ENCODE assay signal across 8 cellular contexts in genomic region chrX:53684415-53685192, GRCh38. TPM values are rescaled to one million over a fixed set of nuclear protein-coding genes. Genes with fewer than 3 reads are reported as not detected.
DNase-seq lines count a peak whose midpoint lies in the region; ATAC-seq and TF ChIP-seq lines count a peak whose summit lies in the region.

No MANE protein-coding gene starts in this region.

- H2AFZ ChIP-seq in neural progenitor cell (replicated peaks): no peak overlapping the region

- peak overlapping the region; percentile 82 for H3K4me2 ChIP-seq in neural progenitor cell

- H3K36me3 ChIP-seq in duodenal mucosa (ENCODE audit: control insufficient read depth in 1 of 2, insufficient read depth in 2 of 2, low read length in 2 of 2) (peaks cover 4 to 8% of the 10 kb centered on the region in 2 donors), neural progenitor cell (no peaks in the 10 kb centered on the region)

- peak overlapping the region; percentile 95 for H3K4me3 Mint-ChIP-seq in neural progenitor cell

- peaks cover 27% of the 10 kb centered on the region for H4K20me1 ChIP-seq in neural progenitor cell (ENCODE audit: low read depth)

- ATAC-seq in GM18502 (IDR thresholded peaks at IDR 0.05; ENCODE audit: poor library complexity, unreplicated experiment): no peak

- DNase-seq in stimulated activated CD4-positive, alpha-beta T cell treated with anti-CD3 and anti-CD28 coated beads, Interleukin-1b, Interleukin-23, amount 100 ng/mL, for 24 hours (ENCODE audit: low read depth in 4 of 4, low spot score in 1 of 4): peak in 3 of 4 experiments; percentile 57 to 81 (median 76)
- DNase-seq in stimulated activated CD4-positive, alpha-beta T cell treated with anti-CD3 and anti-CD28 coated beads, Interleukin-4, amount 100 ng/mL, for 24 hours: no peak
- DNase-seq in NCI-H748 treated with DMSO at 0.1 percent for 48 hours (lab: John Stamatoyannopoulos, UW) (peak; percentile 100), neural progenitor cell (ENCODE audit: low spot score) (no peak), retina (no peak), posterior cingulate gyrus (no peak)

- peak overlapping the region; percentile 42 for H3K27ac ChIP-seq in duodenal mucosa (ENCODE audit: low read depth, low read length)
- H3K27ac ChIP-seq in neural progenitor cell: peak overlapping the region; percentile 16

- peaks cover 31% of the 10 kb centered on the region for H3F3A ChIP-seq in neural progenitor cell (ENCODE audit: low read depth)

- peaks cover 6% of the 10 kb centered on the region for H3K9me3 Mint-ChIP-seq in neural progenitor cell

- peaks cover 58% of the 10 kb centered on the region for H3K79me2 ChIP-seq in neural progenitor cell (ENCODE audit: low read depth)

- H3K27me3 Mint-ChIP-seq in neural progenitor cell (ENCODE audit: insufficient read depth, low read depth): peaks cover 5% of the 10 kb centered on the region

- H3K4me1 Mint-ChIP-seq in neural progenitor cell: peaks cover 9% of the 10 kb centered on the region

- H3K27me3 ChIP-seq in duodenal mucosa (ENCODE audit: control insufficient read depth in 1 of 2, insufficient read depth in 2 of 2, low read length in 2 of 2): no peaks in the 10 kb centered on the region
- no peaks in the 10 kb centered on the region for H3K27me3 ChIP-seq in neural progenitor cell

- peaks cover 9% of the 10 kb centered on the region for H3K36me3 Mint-ChIP-seq in neural progenitor cell

- H3K9ac ChIP-seq in duodenal mucosa (ENCODE audit: low read depth in 1 of 2, low read length in 2 of 2): peak overlapping the region; percentile 38 to 54
- peak overlapping the region; percentile 67 for H3K9ac ChIP-seq in neural progenitor cell

- H3K9me3 ChIP-seq in duodenal mucosa (ENCODE audit: control insufficient read depth in 1 of 2, low read length in 2 of 2) (no peaks in the 10 kb centered on the region), neural progenitor cell (ENCODE audit: low read depth) (no peaks in the 10 kb centered on the region)

- intact Hi-C loops in posterior cingulate gyrus (cut with DNase I): loop anchor here (10.0 kb wide), 3 partner anchors 150 to 1310 kb away; partner anchors contain the start of genes PFKFB1 and PHF8

- H3K4me3 ChIP-seq in duodenal mucosa (ENCODE audit: low read depth in 1 of 2, low read length in 2 of 2): peak overlapping the region; percentile 83 to 89
- H3K4me3 ChIP-seq in neural progenitor cell: peak overlapping the region; percentile 76

- no peak for TF ChIP-seq CTCF in neural progenitor cell (IDR thresholded peaks at IDR 0.05)

- peak overlapping the region; percentile 72 for H3K27ac Mint-ChIP-seq in neural progenitor cell

- H3K4me1 ChIP-seq in duodenal mucosa (ENCODE audit: control insufficient read depth in 1 of 2, insufficient read depth in 2 of 2, low read length in 2 of 2) (peaks cover 4 to 9% of the 10 kb centered on the region in 2 donors), neural progenitor cell (no peaks in the 10 kb centered on the region)

RNA-seq across cellular contexts. Expression of gene HUWE1, which starts 1.9 kb away (rescaled TPM):
- total RNA-seq in neural progenitor cell (ENCODE audit: low replicate concordance): 149 and 154 TPM in 2 replicates

Comparison
In these comparisons a context has a peak if more than half of its experiments do, and no peak if none do; other contexts are left out.
1. DNase-seq: peak in stimulated activated CD4-positive, alpha-beta T cell treated with anti-CD3 and anti-CD28 coated beads, Interleukin-1b, Interleukin-23, amount 100 ng/mL, for 24 hours (3 of 4) and NCI-H748 treated with DMSO at 0.1 percent for 48 hours (single experiment); none in stimulated activated CD4-positive, alpha-beta T cell treated with anti-CD3 and anti-CD28 coated beads, Interleukin-4, amount 100 ng/mL, for 24 hours (single experiment), neural progenitor cell (single experiment), retina (single experiment) and posterior cingulate gyrus (0 of 10).